ENCODE assay signal across 8 cellular contexts in the genomic region with DNA sequence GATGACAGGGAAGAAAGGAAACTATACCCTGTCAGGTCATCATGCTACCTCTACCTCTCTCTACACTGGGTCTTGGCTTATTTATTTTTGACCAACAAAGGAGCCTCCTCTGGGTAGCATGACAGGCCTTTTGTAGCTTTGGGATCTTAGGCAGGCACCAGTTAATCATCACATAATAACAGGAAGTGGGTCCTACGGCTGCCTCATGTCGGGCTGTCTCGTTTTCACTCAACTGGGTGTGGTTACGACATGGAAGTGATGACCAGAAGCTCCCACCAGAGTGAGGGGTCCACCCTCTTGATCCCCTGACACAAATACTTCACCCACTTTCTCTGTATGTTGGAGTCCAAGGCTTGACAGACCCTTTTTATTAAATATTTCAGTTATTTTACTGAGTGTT.
A peak's percentile ranks its signal among the peaks of the same experiment; 100 is the strongest.
DNase-seq lines count a peak whose midpoint lies in the region; ATAC-seq and TF ChIP-seq lines count a peak whose summit lies in the region.

No MANE protein-coding gene starts in this region.

- TF ChIP-seq CTCF in right lobe of liver (IDR thresholded peaks at IDR 0.05), result no peak

- intact Hi-C loops in right lobe of liver (cut with DNase I), result no loop called here

- H3K4me3 ChIP-seq in ACC112 (ENCODE audit: low read depth, low read length) (no peak overlapping the region), right lobe of liver (no peak overlapping the region)

- H3K79me2 ChIP-seq in ACC112 (ENCODE audit: control insufficient read depth, insufficient read depth, low read length, unreplicated experiment), result no peaks in the 10 kb centered on the region

- H3K4me1 ChIP-seq in ACC112 (ENCODE audit: control insufficient read depth, insufficient read depth, low read length, unreplicated experiment) (peaks cover 42% of the 10 kb centered on the region), right lobe of liver (peaks cover 0 to 17% (median 0%) of the 10 kb centered on the region in 4 donors)

- H3K27me3 ChIP-seq in ACC112 (ENCODE audit: insufficient read depth, low read length) (no peaks in the 10 kb centered on the region), right lobe of liver (no peaks in the 10 kb centered on the region)

- peak; percentile 94 for ATAC-seq in GM19351 (IDR thresholded peaks at IDR 0.05; ENCODE audit: unreplicated experiment)
- ATAC-seq in HG03196 (IDR thresholded peaks at IDR 0.05; ENCODE audit: unreplicated experiment), result peak; percentile 99
- peak; percentile 92 to 95 for ATAC-seq in activated T-cell treated with anti-CD3 and anti-CD28 coated beads, Interleukin-2, amount 50 U/mL, for 72 hours (replicated peaks in 1 of 2)
- no peak for ATAC-seq in right lobe of liver

- WGBS in right lobe of liver (ENCODE audit: insufficient coverage, low coverage, low lambda C conversion rate, missing lambda C conversion rate), result 50% methylated on average over 1 of the region's 4 CpGs

- H3K4me3 Mint-ChIP-seq in activated T-cell treated with anti-CD3 and anti-CD28 coated beads, Interleukin-2, amount 50 U/mL, for 72 hours, result peak overlapping the region; percentile 44 to 62

- TF ChIP-seq POLR2A in right lobe of liver (IDR thresholded peaks at IDR 0.05), result no peak

- peak overlapping the region; percentile 52 for H3K27ac Mint-ChIP-seq in activated T-cell treated with anti-CD3 and anti-CD28 coated beads, Interleukin-2, amount 50 U/mL, for 72 hours

- H3K36me3 ChIP-seq in ACC112 (ENCODE audit: insufficient read depth, low read length) (no peaks in the 10 kb centered on the region), right lobe of liver (no peaks in the 10 kb centered on the region)

- peak; percentile 55 to 59 for DNase-seq in activated T-cell treated with anti-CD3 and anti-CD28 coated beads, Interleukin-2, amount 50 U/mL, for 72 hours
- DNase-seq in NCI-H2227 treated with DMSO at 0.1 percent for 48 hours (lab: John Stamatoyannopoulos, UW) (no peak), DMS53 treated with DMSO at 0.1 percent for 48 hours (lab: John Stamatoyannopoulos, UW; ENCODE audit: unreplicated experiment) (no peak), NCI-H128 (lab: John Stamatoyannopoulos, UW; ENCODE audit: unreplicated experiment) (no peak), right lobe of liver (no peak)

- no peaks in the 10 kb centered on the region for H3K9me3 Mint-ChIP-seq in activated T-cell treated with anti-CD3 and anti-CD28 coated beads, Interleukin-2, amount 50 U/mL, for 72 hours

- peaks cover 10% of the 10 kb centered on the region for H3K4me1 Mint-ChIP-seq in activated T-cell treated with anti-CD3 and anti-CD28 coated beads, Interleukin-2, amount 50 U/mL, for 72 hours (ENCODE audit: low read depth)

- no peaks in the 10 kb centered on the region for H3K27me3 Mint-ChIP-seq in activated T-cell treated with anti-CD3 and anti-CD28 coated beads, Interleukin-2, amount 50 U/mL, for 72 hours (ENCODE audit: low read depth)

- H2AFZ ChIP-seq in ACC112 (ENCODE audit: low read length, unreplicated experiment), result peak overlapping the region; percentile 39

- no peaks in the 10 kb centered on the region for H3K36me3 Mint-ChIP-seq in activated T-cell treated with anti-CD3 and anti-CD28 coated beads, Interleukin-2, amount 50 U/mL, for 72 hours (ENCODE audit: insufficient read depth in 2 of 2)

- H3K9me3 ChIP-seq in right lobe of liver, result no peaks in the 10 kb centered on the region

- H3K27ac ChIP-seq in ACC112 (ENCODE audit: low read depth, low read length), result no peak overlapping the region
- no peak overlapping the region for H3K27ac ChIP-seq in right lobe of liver

Comparison
In these comparisons a context has a peak if more than half of its experiments do, and no peak if none do; other contexts are left out.
1. ATAC-seq: peak in GM19351 (single experiment), HG03196 (single experiment) and activated T-cell treated with anti-CD3 and anti-CD28 coated beads, Interleukin-2, amount 50 U/mL, for 72 hours (2 of 2); none in right lobe of liver (0 of 4).
2. DNase-seq: peak in activated T-cell treated with anti-CD3 and anti-CD28 coated beads, Interleukin-2, amount 50 U/mL, for 72 hours (2 of 2); none in NCI-H2227 treated with DMSO at 0.1 percent for 48 hours (single experiment), DMS53 treated with DMSO at 0.1 percent for 48 hours (single experiment), NCI-H128 (single experiment) and right lobe of liver (0 of 3).